Comparison of ENCODE assay signal across 8 cellular contexts in the genomic region with DNA sequence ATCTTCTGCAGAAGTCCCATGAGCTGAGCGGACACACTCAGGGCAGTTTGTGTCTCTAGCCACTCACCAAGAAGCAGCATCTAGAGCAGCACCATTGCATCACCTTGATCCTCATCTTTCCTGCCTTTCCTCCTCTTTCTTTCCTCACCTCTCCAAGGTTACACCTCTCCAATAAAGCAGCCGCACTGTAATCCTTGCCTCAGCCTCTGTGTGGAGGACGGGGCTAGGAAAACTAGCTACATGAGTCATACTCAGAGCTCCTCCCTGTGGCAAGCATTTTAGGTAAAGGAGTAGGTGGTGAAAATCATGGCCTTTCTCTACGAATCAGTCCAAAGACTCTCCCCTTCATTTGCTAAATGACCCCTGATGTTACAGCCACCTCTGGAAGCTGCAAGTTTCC.
DNase-seq lines count a peak whose midpoint lies in the region; ATAC-seq and TF ChIP-seq lines count a peak whose summit lies in the region.

No MANE protein-coding gene starts in this region.

- no peak overlapping the region for H3K4me3 Mint-ChIP-seq in activated CD4-positive, alpha-beta T cell treated with anti-CD3 and anti-CD28 coated beads for 36 hours
- H3K4me3 Mint-ChIP-seq in stimulated activated effector memory CD8-positive, alpha-beta T cell treated with anti-CD3 and anti-CD28 coated beads, Interleukin-12 subunit alpha, Interleukin-12 subunit beta, amount 100 ng/mL, for 72 hours: no peak overlapping the region

- no peaks in the 10 kb centered on the region for H3K4me1 ChIP-seq in ascending aorta

- H3K27ac Mint-ChIP-seq in activated CD4-positive, alpha-beta T cell treated with anti-CD3 and anti-CD28 coated beads for 36 hours: no peak overlapping the region
- no peak overlapping the region for H3K27ac Mint-ChIP-seq in stimulated activated effector memory CD8-positive, alpha-beta T cell treated with anti-CD3 and anti-CD28 coated beads, Interleukin-12 subunit alpha, Interleukin-12 subunit beta, amount 100 ng/mL, for 72 hours

- H3K9me3 Mint-ChIP-seq in activated CD4-positive, alpha-beta T cell treated with anti-CD3 and anti-CD28 coated beads for 36 hours (ENCODE audit: low read depth): no peaks in the 10 kb centered on the region
- H3K9me3 Mint-ChIP-seq in stimulated activated effector memory CD8-positive, alpha-beta T cell treated with anti-CD3 and anti-CD28 coated beads, Interleukin-12 subunit alpha, Interleukin-12 subunit beta, amount 100 ng/mL, for 72 hours: no peaks in the 10 kb centered on the region

- H3K36me3 ChIP-seq in ascending aorta: no peaks in the 10 kb centered on the region

- H3K9me3 ChIP-seq in ascending aorta: no peaks in the 10 kb centered on the region

- CTCF ChIA-PET in activated CD4-positive, alpha-beta T cell treated with anti-CD3 and anti-CD28 coated beads for 36 hours (lab: Charles Lee): interaction anchor here (0.6 to 1.0 kb wide), 3 partner anchors 9 to 1003 kb away, joined by 3 read pairs; no protein-coding TSS in a partner anchor

- POLR2A ChIA-PET in activated CD4-positive, alpha-beta T cell treated with anti-CD3 and anti-CD28 coated beads for 36 hours (lab: Charles Lee): no interaction called here

- TF ChIP-seq CTCF in foreskin fibroblast (IDR thresholded peaks at IDR 0.05; ENCODE audit: low read depth, low read length) (peak; percentile 11), ascending aorta (IDR thresholded peaks at IDR 0.05) (no peak)

- H3K4me3 ChIP-seq in foreskin fibroblast (ENCODE audit: low read depth in 1 of 2, low read length in 2 of 2) (no peak overlapping the region), ascending aorta (no peak overlapping the region)

- intact Hi-C loops in activated CD4-positive, alpha-beta T cell treated with anti-CD3 and anti-CD28 coated beads for 36 hours (cut with DNase I, micrococcal nuclease): loop anchor here in 1 of 2 experiments (2.0 kb wide), 1 partner anchor 161 kb away; no protein-coding TSS in a partner anchor
- intact Hi-C loops in ascending aorta (cut with DNase I): no loop called here

- peaks cover 3% of the 10 kb centered on the region for H3K27me3 Mint-ChIP-seq in activated CD4-positive, alpha-beta T cell treated with anti-CD3 and anti-CD28 coated beads for 36 hours

- H3K27ac ChIP-seq in ascending aorta: no peak overlapping the region

- DNase-seq in activated CD4-positive, alpha-beta T cell treated with anti-CD3 and anti-CD28 coated beads for 36 hours: peak; percentile 10
- no peak for DNase-seq in activated CD4-positive, alpha-beta T cell treated with anti-CD3 and anti-CD28 coated beads for 4 hours
- DNase-seq in NCI-H82 treated with DMSO at 0.1 percent for 48 hours (lab: John Stamatoyannopoulos, UW; ENCODE audit: unreplicated experiment): peak; percentile 39
- DNase-seq in foreskin fibroblast: peak; percentile 10 to 37
- no peak for DNase-seq in stimulated activated effector memory CD8-positive, alpha-beta T cell treated with anti-CD3 and anti-CD28 coated beads, Interleukin-12 subunit alpha, Interleukin-12 subunit beta, amount 100 ng/mL, for 72 hours (ENCODE audit: low spot score in 2 of 2)
- no peak for DNase-seq in ascending aorta (ENCODE audit: low spot score in 2 of 2)
- DNase-seq in NCI-H1048 (lab: John Stamatoyannopoulos, UW): no peak
- no peak for DNase-seq in NOMO-1 treated with dmso at 0.1 percent for 144 hours (lab: John Stamatoyannopoulos, UW; ENCODE audit: unreplicated experiment)

- H3K27me3 ChIP-seq in ascending aorta: no peaks in the 10 kb centered on the region

- H3K4me1 Mint-ChIP-seq in activated CD4-positive, alpha-beta T cell treated with anti-CD3 and anti-CD28 coated beads for 36 hours: peaks cover 11% of the 10 kb centered on the region
- H3K4me1 Mint-ChIP-seq in stimulated activated effector memory CD8-positive, alpha-beta T cell treated with anti-CD3 and anti-CD28 coated beads, Interleukin-12 subunit alpha, Interleukin-12 subunit beta, amount 100 ng/mL, for 72 hours: peaks cover 14% of the 10 kb centered on the region

- ATAC-seq in activated CD4-positive, alpha-beta T cell treated with anti-CD3 and anti-CD28 coated beads for 36 hours: peak; percentile 63
- peak; percentile 20 for ATAC-seq in stimulated activated effector memory CD8-positive, alpha-beta T cell treated with anti-CD3 and anti-CD28 coated beads, Interleukin-12 subunit alpha, Interleukin-12 subunit beta, amount 100 ng/mL, for 72 hours

- no peaks in the 10 kb centered on the region for H3K36me3 Mint-ChIP-seq in activated CD4-positive, alpha-beta T cell treated with anti-CD3 and anti-CD28 coated beads for 36 hours (ENCODE audit: low read depth)
- H3K36me3 Mint-ChIP-seq in stimulated activated effector memory CD8-positive, alpha-beta T cell treated with anti-CD3 and anti-CD28 coated beads, Interleukin-12 subunit alpha, Interleukin-12 subunit beta, amount 100 ng/mL, for 72 hours: no peaks in the 10 kb centered on the region

Comparison
In these comparisons a context has a peak if more than half of its experiments do, and no peak if none do; other contexts are left out.
1. DNase-seq: peak in activated CD4-positive, alpha-beta T cell treated with anti-CD3 and anti-CD28 coated beads for 36 hours (single experiment), NCI-H82 treated with DMSO at 0.1 percent for 48 hours (single experiment) and foreskin fibroblast (2 of 2); none in activated CD4-positive, alpha-beta T cell treated with anti-CD3 and anti-CD28 coated beads for 4 hours (0 of 2), stimulated activated effector memory CD8-positive, alpha-beta T cell treated with anti-CD3 and anti-CD28 coated beads, Interleukin-12 subunit alpha, Interleukin-12 subunit beta, amount 100 ng/mL, for 72 hours (0 of 2), ascending aorta (0 of 2), NCI-H1048 (single experiment) and NOMO-1 treated with dmso at 0.1 percent for 144 hours (single experiment).